ENCODE assay signal across 8 cellular contexts in the genomic region with DNA sequence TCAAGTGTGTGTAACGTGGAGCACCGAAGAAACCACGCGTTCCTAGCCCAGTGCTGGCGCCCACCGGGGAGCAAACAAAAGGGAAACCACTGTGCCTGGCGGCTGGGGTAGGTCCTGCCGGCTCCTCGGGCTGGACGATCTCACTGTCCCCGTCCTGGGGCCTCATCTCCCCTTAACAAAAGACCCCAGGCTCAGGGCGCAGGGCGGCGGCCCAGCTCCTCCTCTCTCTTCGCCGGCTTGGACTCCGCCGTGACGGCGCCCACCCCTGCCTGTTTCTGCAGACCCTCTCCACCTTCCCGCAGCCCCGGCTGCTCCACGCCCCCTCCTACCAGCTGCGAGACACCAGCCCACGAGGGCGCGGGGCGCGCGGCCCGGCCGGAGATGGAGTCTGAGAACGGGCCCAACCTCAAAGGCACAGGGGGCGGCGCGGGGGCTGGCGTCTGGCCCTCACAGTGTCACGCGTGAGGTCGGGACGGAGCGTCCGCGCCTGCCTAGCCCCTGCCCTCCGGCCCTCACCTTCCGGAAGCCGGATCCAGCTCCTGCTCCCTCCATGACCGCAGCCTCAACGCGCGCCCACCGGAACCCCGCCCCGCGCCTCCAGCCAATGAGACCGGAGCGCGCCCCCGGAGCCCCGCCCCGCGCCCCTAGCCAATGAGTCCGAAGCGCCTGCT. TPM values are rescaled to one million over a fixed set of nuclear protein-coding genes. Genes with fewer than 3 reads are reported as not detected.
DNase-seq lines count a peak whose midpoint lies in the region; ATAC-seq and TF ChIP-seq lines count a peak whose summit lies in the region.

Gene CENPX (minus strand): TSS at position 569 of the 671 bp plus-strand sequence. CDS start 17 bp downstream, at position 552.

- peaks cover 15% of the 10 kb centered on the region for H3K79me2 ChIP-seq in GM23338 (replicated peaks; ENCODE audit: insufficient read depth)

- peaks cover 11% of the 10 kb centered on the region for H3K4me1 Mint-ChIP-seq in GM23338

- ATAC-seq in GM23338 (peak; percentile 65), psoas muscle (no peak), HG03039 (IDR thresholded peaks at IDR 0.05; ENCODE audit: unreplicated experiment) (no peak)

- H3K27ac Mint-ChIP-seq in GM23338 = peak within 1 kb of the TSS; percentile 84

- H2AFZ ChIP-seq in GM23338 = peak within 1 kb of the TSS; percentile 86

- H3K27me3 Mint-ChIP-seq in GM23338 (ENCODE audit: insufficient read depth, low read depth, poor library complexity) = peaks cover 23% of the 10 kb centered on the region

- H3K27me3 ChIP-seq in GM23338 (ENCODE audit: insufficient read depth) = no peaks in the 10 kb centered on the region
- H3K27me3 ChIP-seq in psoas muscle (ENCODE audit: insufficient read depth in 3 of 3, low read length in 2 of 3) = no peaks in the 10 kb centered on the region

- peaks cover 3% of the 10 kb centered on the region for H4K20me1 ChIP-seq in GM23338 (replicated peaks; ENCODE audit: insufficient read depth)

- H3K27ac ChIP-seq in GM23338 (ENCODE audit: low read depth) (no peak within 1 kb of the TSS), VCaP (peak within 1 kb of the TSS; percentile 91), psoas muscle (peak within 1 kb of the TSS; percentile 78)

- DNase-seq in AG10803 (ENCODE audit: low read depth) = no peak
- DNase-seq in GM23338 (ENCODE audit: low spot score) = no peak
- DNase-seq in glomerular endothelial cell (ENCODE audit: extremely low read depth, low read depth, low spot score) = no peak
- DNase-seq in psoas muscle = no peak
- no peak for DNase-seq in hepatic stellate cell (ENCODE audit: low spot score)
- DNase-seq in NCI-H2107 treated with DMSO at 0.1 percent for 48 hours (lab: John Stamatoyannopoulos, UW; ENCODE audit: unreplicated experiment) = no peak

- H3K4me3 Mint-ChIP-seq in GM23338 = peak within 1 kb of the TSS; percentile 85

- peaks cover 6% of the 10 kb centered on the region for H3K36me3 Mint-ChIP-seq in GM23338 (ENCODE audit: low read depth)

- no peaks in the 10 kb centered on the region for H3K36me3 ChIP-seq in GM23338 (ENCODE audit: insufficient read depth)
- peaks cover 0 to 2% of the 10 kb centered on the region in 2 donors for H3K36me3 ChIP-seq in psoas muscle (ENCODE audit: insufficient read depth in 1 of 2, low read depth in 1 of 2)

- H3K4me1 ChIP-seq in GM23338 (ENCODE audit: insufficient read depth) = peaks cover 5% of the 10 kb centered on the region; the same call in 1 of the 2 replicates
- H3K4me1 ChIP-seq in psoas muscle = peaks cover 46% of the 10 kb centered on the region

- TF ChIP-seq CTCF in AG10803 (conservative IDR thresholded peaks at IDR 0.05; ENCODE audit: low read length) (no peak), GM23338 (conservative IDR thresholded peaks at IDR 0.05; ENCODE audit: low read depth in 2 of 2) (no peak), VCaP (conservative IDR thresholded peaks at IDR 0.05) (no peak), psoas muscle (IDR thresholded peaks at IDR 0.05) (no peak)

- 1% methylated on average over 34 to 64 of the region's 64 CpGs for WGBS in psoas muscle, 3 donors

- no peaks in the 10 kb centered on the region; the same call in 2 of the 3 replicates for H3K9me3 Mint-ChIP-seq in GM23338

- H3F3A ChIP-seq in GM23338 (replicated peaks; ENCODE audit: low read depth) = peaks cover 13% of the 10 kb centered on the region; the same call in 1 of the 2 replicates

- no peaks in the 10 kb centered on the region for H3K9me2 ChIP-seq in GM23338 (ENCODE audit: insufficient read depth)

- peak within 1 kb of the TSS; percentile 95 for H3K4me2 ChIP-seq in GM23338

- H3K4me3 ChIP-seq in AG10803 (ENCODE audit: low read length) (peak within 1 kb of the TSS; percentile 74), GM23338 (peak within 1 kb of the TSS; percentile 98), psoas muscle (peak within 1 kb of the TSS; percentile 91)

- intact Hi-C loops in psoas muscle (cut with DNase I) = no loop called here

- no peaks in the 10 kb centered on the region for H3K9me3 ChIP-seq in psoas muscle

TF ChIP-seq in GM23338, 12 proteins besides CTCF, POLR2A, EP300 and RAD21:
- TF ChIP-seq POLR2AphosphoS5 (IDR thresholded peaks at IDR 0.05; ENCODE audit: low read depth) (peak; percentile 65), ZNF114 (CRISPR knock-in tag; IDR thresholded peaks at IDR 0.05) (no peak), EZH2phosphoT487 (IDR thresholded peaks at IDR 0.05; ENCODE audit: unreplicated experiment) (no peak), NANOG (IDR thresholded peaks at IDR 0.05; ENCODE audit: borderline replicate concordance) (no peak), ZNF331 (CRISPR knock-in tag; IDR thresholded peaks at IDR 0.05; ENCODE audit: low read depth) (no peak)
TF ChIP-seq in GM23338: peak in this region for 1.

RNA-seq across cellular contexts. Expression of gene CENPX, which starts in this region (rescaled TPM):
- 114 and 127 TPM in 2 replicates for total RNA-seq in GM23338 (2014; rRNA removed; shearing (Covaris generic))
- 157 and 172 TPM in 2 replicates for polyA plus RNA-seq in GM23338 (2016; fragmentation: Nextera tagmentation; extraction: Ambion mirVana)
- total RNA-seq in glomerular endothelial cell = 51.6 and 74.3 TPM in 2 replicates
- 10 to 100 TPM; 15.9 to 24.6 (median 19.7) TPM for total RNA-seq in psoas muscle
- polyA plus RNA-seq in psoas muscle = 10 to 100 TPM; 53.8 to 79.4 (median 64.4) TPM
